ENCODE assay signal across 15 cellular contexts in genomic region chr5:154861946-154862345, GRCh38. TPM values are rescaled to one million over a fixed set of nuclear protein-coding genes. Genes with fewer than 3 reads are reported as not detected.
A peak's percentile ranks its signal among the peaks of the same experiment; 100 is the strongest.
DNase-seq lines count a peak whose midpoint lies in the region; ATAC-seq and TF ChIP-seq lines count a peak whose summit lies in the region.
"Had no signal": no experiment of that assay in that cellular context is flagged by ENCODE, and none has a peak within 500 bp of the region (broad histone marks: within the 10 kb centered on the region; RNA-seq: fewer than 3 reads in every experiment).

No MANE protein-coding gene starts in this region.

- H4K20me1 ChIP-seq in mammary epithelial cell (ENCODE audit: insufficient read depth, low read length) = no peaks in the 10 kb centered on the region

- H3K27ac ChIP-seq in mammary epithelial cell (ENCODE audit: insufficient read depth, low read depth, low read length) = no peak overlapping the region
- H3K27ac ChIP-seq in suprapubic skin = no peak overlapping the region
- no peak overlapping the region for H3K27ac ChIP-seq in neuronal stem cell (replicated peaks; ENCODE audit: low read length)
- H3K27ac ChIP-seq: cardiac muscle cell had no signal

- H2BK15ac ChIP-seq in neuronal stem cell (ENCODE audit: low read length) = no peak overlapping the region

- no peak overlapping the region for H3K14ac ChIP-seq in neuronal stem cell (ENCODE audit: low read length)

- H3K4me3 Mint-ChIP-seq in MCF 10A (ENCODE audit: unreplicated experiment) (peak overlapping the region; percentile 17), activated B cell treated with CpG ODN at 0.5 μM for 24 hours (peak overlapping the region; percentile 44)

- BruUV-seq in MCF 10A (replicated peaks; lab: Mats Ljungman, UMichigan) (no TSS peak), mammary epithelial cell (replicated peaks; lab: Mats Ljungman, UMichigan) (no TSS peak)

- peaks cover 2% of the 10 kb centered on the region for H3K79me1 ChIP-seq in neuronal stem cell (ENCODE audit: low read depth, low read length)

- H3K36me3 Mint-ChIP-seq in MCF 10A (ENCODE audit: insufficient read depth, unreplicated experiment) (peaks cover 53% of the 10 kb centered on the region), activated B cell treated with CpG ODN at 0.5 μM for 24 hours (ENCODE audit: low read depth) (peaks cover 59% of the 10 kb centered on the region)

- no peak overlapping the region for H2BK120ac ChIP-seq in neuronal stem cell (ENCODE audit: low read depth, low read length)

- peaks cover 79% of the 10 kb centered on the region for H3K79me2 ChIP-seq in mammary epithelial cell (ENCODE audit: insufficient read depth, low read length)

- H3K9me3 Mint-ChIP-seq in MCF 10A (ENCODE audit: unreplicated experiment) (no peaks in the 10 kb centered on the region), activated B cell treated with CpG ODN at 0.5 μM for 24 hours (no peaks in the 10 kb centered on the region)

- H4K91ac ChIP-seq in neuronal stem cell (ENCODE audit: low read depth, low read length, poor library complexity) = no peak overlapping the region

- peak overlapping the region; percentile 57 for H3K27ac Mint-ChIP-seq in MCF 10A (ENCODE audit: low read depth, unreplicated experiment)
- peak overlapping the region; percentile 30 for H3K27ac Mint-ChIP-seq in activated B cell treated with CpG ODN at 0.5 μM for 24 hours

- H3K36me3 ChIP-seq in mammary epithelial cell (ENCODE audit: insufficient read depth, low read length) (peaks cover 5% of the 10 kb centered on the region), suprapubic skin (peaks cover 36% of the 10 kb centered on the region), neuronal stem cell (replicated peaks in 1 of 2; ENCODE audit: control insufficient read depth in 2 of 2, insufficient read depth in 2 of 2, low read length in 2 of 2) (peaks cover 13 to 45% of the 10 kb centered on the region in 2 donors)

- no peaks in the 10 kb centered on the region for H3K27me3 ChIP-seq in mammary epithelial cell (ENCODE audit: insufficient read depth, low read length)
- H3K27me3 ChIP-seq in suprapubic skin = no peaks in the 10 kb centered on the region
- no peaks in the 10 kb centered on the region for H3K27me3 ChIP-seq in neuronal stem cell (ENCODE audit: control insufficient read depth in 3 of 3, insufficient read depth in 3 of 3, low read depth in 1 of 3, low read length in 3 of 3)
- H3K27me3 ChIP-seq: cardiac muscle cell had no signal

- in situ Hi-C loops in mammary epithelial cell (cut with MboI; ENCODE audit: low sequenced_read_pairs in 2 of 2) (no loop called here), G401 (cut with HindIII; ENCODE audit: low sequenced_read_pairs) (no loop called here)

- no peak for TF ChIP-seq POLR2A in suprapubic skin (IDR thresholded peaks at IDR 0.05)

- H3K4me1 Mint-ChIP-seq in MCF 10A (ENCODE audit: insufficient read depth, unreplicated experiment) (peaks cover 51% of the 10 kb centered on the region), activated B cell treated with CpG ODN at 0.5 μM for 24 hours (peaks cover 67% of the 10 kb centered on the region)

- H3K9me3 ChIP-seq in mammary epithelial cell (replicated peaks; ENCODE audit: insufficient read depth, low read length) = no peaks in the 10 kb centered on the region
- H3K9me3 ChIP-seq in suprapubic skin = no peaks in the 10 kb centered on the region
- H3K9me3 ChIP-seq in neuronal stem cell (replicated peaks in 1 of 2; ENCODE audit: control insufficient read depth in 2 of 2, insufficient read depth in 1 of 2, low read depth in 1 of 2, low read length in 2 of 2) = no peaks in the 10 kb centered on the region

- no peak for ATAC-seq in activated B cell treated with CpG ODN at 0.5 μM for 24 hours (ENCODE audit: low read depth)
- no peak for ATAC-seq in GM21381 (IDR thresholded peaks at IDR 0.05; ENCODE audit: unreplicated experiment)

- POLR2A ChIA-PET in MCF 10A (lab: Yijun Ruan, JAX) (interaction anchor here (2.7 to 3.0 kb wide), 2 partner anchors 12 to 33 kb away, joined by 17 to 20 read pairs; partner anchors contain the start of gene FAXDC2), activated B cell treated with CpG ODN at 0.5 μM for 24 hours (lab: Charles Lee) (no interaction called here)

- H2AFZ ChIP-seq in mammary epithelial cell (ENCODE audit: low read depth, low read length) = no peak overlapping the region
- no peak overlapping the region for H2AFZ ChIP-seq in neuronal stem cell (ENCODE audit: low read length)

- 100% methylated on average over 6 of the region's 8 CpGs for WGBS in mammary epithelial cell (ENCODE audit: low coverage, missing lambda C conversion rate)
- 83% methylated on average over 8 of the region's 8 CpGs for WGBS in suprapubic skin
- no CpG with 5 or more reads among the region's 8 CpGs for WGBS in neuronal stem cell (ENCODE audit: extremely low coverage in 2 of 2, insufficient read length in 2 of 2, insufficient replicate concordance in 1 of 2), 2 donors

- no peak overlapping the region for H2BK5ac ChIP-seq in neuronal stem cell (ENCODE audit: low read length)

- no peak overlapping the region for H3K23ac ChIP-seq in neuronal stem cell (ENCODE audit: low read depth, low read length, poor library complexity)

- no peak overlapping the region for H2BK12ac ChIP-seq in neuronal stem cell (ENCODE audit: low read length)

- DNase-seq in MCF 10A (ENCODE audit: unreplicated experiment) (no peak), mammary epithelial cell (no peak), activated B cell treated with CpG ODN at 0.5 μM for 24 hours (no peak), kidney tubule cell (ENCODE audit: low spot score) (peak; percentile 72), suprapubic skin (ENCODE audit: low spot score in 2 of 2) (no peak), neuronal stem cell (ENCODE audit: low spot score) (no peak), G401 (ENCODE audit: low spot score) (no peak)
- DNase-seq: activated CD4-positive, CD25-positive, alpha-beta regulatory T cell; activated effector memory CD4-positive, alpha-beta T cell treated with Interleukin-2 at 50 U/mL for 16 hours; DMS79 treated with DMSO at 0.1 percent for 48 hours; effector memory CD4-positive, alpha-beta T cell; NCI-H1417 treated with DMSO at 0.1 percent for 48 hours had no signal

- no peak overlapping the region for H3K4me3 ChIP-seq in mammary epithelial cell (replicated peaks in 1 of 3; ENCODE audit: insufficient read depth in 1 of 3, low read depth in 2 of 3, low read length in 3 of 3)
- peak overlapping the region; percentile 87 for H3K4me3 ChIP-seq in suprapubic skin
- no peak overlapping the region for H3K4me3 ChIP-seq in neuronal stem cell (ENCODE audit: low read length in 2 of 2)
- H3K4me3 ChIP-seq: cardiac muscle cell had no signal

- no peak for TF ChIP-seq EP300 in suprapubic skin (IDR thresholded peaks at IDR 0.05)

- H2AK5ac ChIP-seq in neuronal stem cell (ENCODE audit: low read depth, low read length) = no peak overlapping the region

- H3K4ac ChIP-seq in neuronal stem cell (ENCODE audit: low read length) = no peak overlapping the region

- peaks cover 14% of the 10 kb centered on the region for H3K4me1 ChIP-seq in mammary epithelial cell (ENCODE audit: insufficient read depth, low read length)
- H3K4me1 ChIP-seq in suprapubic skin = peaks cover 42% of the 10 kb centered on the region
- peaks cover 4 to 9% of the 10 kb centered on the region in 2 donors for H3K4me1 ChIP-seq in neuronal stem cell (ENCODE audit: control insufficient read depth in 2 of 2, insufficient read depth in 1 of 2, low read depth in 1 of 2, low read length in 2 of 2)

- H3K9ac ChIP-seq in mammary epithelial cell (ENCODE audit: insufficient read depth, low read length) (no peak overlapping the region), neuronal stem cell (ENCODE audit: low read depth, low read length, poor library complexity) (no peak overlapping the region)

- no peaks in the 10 kb centered on the region for H3K27me3 Mint-ChIP-seq in MCF 10A (ENCODE audit: insufficient read depth, unreplicated experiment)
- no peaks in the 10 kb centered on the region for H3K27me3 Mint-ChIP-seq in activated B cell treated with CpG ODN at 0.5 μM for 24 hours

- TF ChIP-seq CTCF in MCF 10A (IDR thresholded peaks at IDR 0.05; ENCODE audit: unreplicated experiment) (no peak), mammary epithelial cell (conservative IDR thresholded peaks at IDR 0.05 in 1 of 2, IDR thresholded peaks at IDR 0.05 in 1 of 2; ENCODE audit: extremely low read depth in 1 of 2, insufficient read depth in 1 of 2, low read depth in 1 of 2, low read length in 2 of 2) (no peak), activated B cell treated with CpG ODN at 0.5 μM for 24 hours (IDR thresholded peaks at IDR 0.05) (no peak), suprapubic skin (IDR thresholded peaks at IDR 0.05) (no peak)

- no peak overlapping the region for H3K18ac ChIP-seq in neuronal stem cell (ENCODE audit: low read length)

- dilution Hi-C loops in mammary epithelial cell (cut with HindIII; ENCODE audit: low sequenced_read_pairs) = no loop called here

- H3K4me2 ChIP-seq in mammary epithelial cell (ENCODE audit: insufficient read depth, low read depth, low read length) (no peak overlapping the region), neuronal stem cell (ENCODE audit: insufficient read depth, low read length, poor library complexity, severe bottlenecking) (no peak overlapping the region)

- CTCF ChIA-PET in MCF 10A (lab: Yijun Ruan, JAX) = no interaction called here
- CTCF ChIA-PET in mammary epithelial cell (lab: Charles Lee; ENCODE audit: low non-redundant PET) = no interaction called here
- CTCF ChIA-PET in activated B cell treated with CpG ODN at 0.5 μM for 24 hours (lab: Charles Lee) = no interaction called here

- H4K8ac ChIP-seq in neuronal stem cell (ENCODE audit: low read depth, low read length) = no peak overlapping the region

- intact Hi-C loops in MCF 10A (cut with micrococcal nuclease) = no loop called here
- intact Hi-C loops in mammary epithelial cell (cut with micrococcal nuclease) = no loop called here
- intact Hi-C loops in activated B cell treated with CpG ODN at 0.5 μM for 24 hours (cut with micrococcal nuclease) = no loop called here

RNA-seq across cellular contexts. Expression of gene CNOT8, which starts 3.5 kb away (rescaled TPM):
- total RNA-seq in MCF 10A (2022) (52.3 and 60.5 TPM in 2 replicates), mammary epithelial cell (10 to 100 TPM; 32.3 to 39.0 TPM), activated B cell treated with CpG ODN at 0.5 μM for 24 hours (48.6 and 57.3 TPM in 2 replicates), suprapubic skin (10 to 100 TPM; 55.3 to 83.5 (median 76.6) TPM)
- 35.6 TPM for polyA plus RNA-seq in mammary epithelial cell
- 28.7 TPM for polyA minus RNA-seq in mammary epithelial cell
- polyA plus RNA-seq in neuronal stem cell (2013, experiment 1 of 2) = 44.3 TPM
- 45.4 TPM for polyA plus RNA-seq in neuronal stem cell (2013, experiment 2 of 2)
- 63.0 and 69.6 TPM in 2 replicates for total RNA-seq in G401 (2014; rRNA removed; shearing (Covaris generic))

RNA-seq across cellular contexts. Expression of gene FAXDC2, which starts 11.5 kb away (rescaled TPM):
- total RNA-seq in MCF 10A (2022) (0.79 and 2.1 TPM in 2 replicates), mammary epithelial cell (1 to 10 TPM in 1 of 2 donors, under 1 TPM in 1; 0.64 to 2.5 TPM), activated B cell treated with CpG ODN at 0.5 μM for 24 hours (not detected in 2 replicates), suprapubic skin (10 to 100 TPM; 27.1 to 62.1 (median 40.8) TPM)
- polyA plus RNA-seq in mammary epithelial cell = 1.4 TPM
- polyA minus RNA-seq in mammary epithelial cell = not detected
- polyA plus RNA-seq in neuronal stem cell (2013, experiment 1 of 2) = 10.6 TPM
- polyA plus RNA-seq in neuronal stem cell (2013, experiment 2 of 2) = 10.0 TPM
- 7.9 and 10.3 TPM in 2 replicates for total RNA-seq in G401 (2014; rRNA removed; shearing (Covaris generic))
- total RNA-seq: NCI-H460 had no signal
